In the genomic region with DNA sequence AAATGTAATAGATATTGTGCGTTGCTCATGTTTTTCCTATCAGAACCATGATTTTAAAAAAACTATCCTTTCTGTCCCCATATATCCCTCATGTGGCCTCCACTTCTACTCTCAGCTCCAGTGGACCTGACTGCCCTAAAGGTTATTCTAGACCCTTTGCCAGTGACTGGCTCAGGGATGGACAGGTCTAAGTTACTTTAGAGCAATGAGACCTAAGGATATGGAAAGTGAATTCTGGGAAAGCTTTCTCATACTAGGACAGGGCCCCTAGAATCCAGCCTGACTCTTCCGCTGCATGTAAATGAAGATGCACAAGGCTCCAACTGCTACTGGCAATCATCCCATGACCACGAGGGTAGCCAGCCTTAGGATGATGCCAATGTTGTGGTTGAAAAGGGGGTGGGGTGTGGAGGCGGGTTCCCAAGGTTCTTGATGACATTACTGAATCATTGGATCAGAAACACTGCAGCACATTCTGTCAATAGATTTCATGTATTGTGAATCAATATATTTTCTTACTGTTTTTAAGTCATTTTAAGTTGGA, we compare ENCODE assay signal across 15 cellular contexts. TPM values are rescaled to one million over a fixed set of nuclear protein-coding genes. Genes with fewer than 3 reads are reported as not detected.
A peak's percentile ranks its signal among the peaks of the same experiment; 100 is the strongest.
DNase-seq lines count a peak whose midpoint lies in the region; ATAC-seq and TF ChIP-seq lines count a peak whose summit lies in the region.
"Had no signal": no experiment of that assay in that cellular context is flagged by ENCODE, and none has a peak within 500 bp of the region (broad histone marks: within the 10 kb centered on the region; RNA-seq: fewer than 3 reads in every experiment).

No MANE protein-coding gene starts in this region.

- no peak overlapping the region for H3K4me3 Mint-ChIP-seq in activated naive CD8-positive, alpha-beta T cell treated with anti-CD3 and anti-CD28 coated beads for 36 hours
- no peak overlapping the region for H3K4me3 Mint-ChIP-seq in activated naive CD8-positive, alpha-beta T cell treated with anti-CD3 and anti-CD28 coated beads, Interleukin-2, amount 50 U/mL, for 24 hours
- H3K4me3 Mint-ChIP-seq in type B pancreatic cell, result no peak overlapping the region
- H3K4me3 Mint-ChIP-seq: activated T-helper 1 cell treated with anti-CD3 and anti-CD28 coated beads, Interleukin-12 subunit alpha, Interleukin-12 subunit beta, Interleukin-2, Interleukin-4 antibody, amounts not matched to agents 30 ng/mL and 10 ng/mL and 1 ng/mL, durations not matched to agents 14 hours and 24 hours and 36 hours; T-cell had no signal

- H3K27ac Mint-ChIP-seq in activated naive CD8-positive, alpha-beta T cell treated with anti-CD3 and anti-CD28 coated beads for 36 hours, result peak overlapping the region; percentile 21
- H3K27ac Mint-ChIP-seq in activated naive CD8-positive, alpha-beta T cell treated with anti-CD3 and anti-CD28 coated beads, Interleukin-2, amount 50 U/mL, for 24 hours, result no peak overlapping the region
- peak overlapping the region; percentile 21 for H3K27ac Mint-ChIP-seq in type B pancreatic cell
- H3K27ac Mint-ChIP-seq: activated T-helper 1 cell treated with anti-CD3 and anti-CD28 coated beads, Interleukin-12 subunit alpha, Interleukin-12 subunit beta, Interleukin-2, Interleukin-4 antibody, amounts not matched to agents 30 ng/mL and 10 ng/mL and 1 ng/mL, durations not matched to agents 14 hours and 24 hours and 36 hours had no signal

- H3K4me1 Mint-ChIP-seq in activated naive CD8-positive, alpha-beta T cell treated with anti-CD3 and anti-CD28 coated beads for 36 hours, result peaks cover 3% of the 10 kb centered on the region
- H3K4me1 Mint-ChIP-seq in activated naive CD8-positive, alpha-beta T cell treated with anti-CD3 and anti-CD28 coated beads, Interleukin-2, amount 50 U/mL, for 24 hours, result peaks cover 2% of the 10 kb centered on the region
- H3K4me1 Mint-ChIP-seq in type B pancreatic cell (ENCODE audit: unreplicated experiment), result no peaks in the 10 kb centered on the region

- no peak for TF ChIP-seq CTCF in type B pancreatic cell (conservative IDR thresholded peaks at IDR 0.05)

- H3K9me3 Mint-ChIP-seq in activated naive CD8-positive, alpha-beta T cell treated with anti-CD3 and anti-CD28 coated beads for 36 hours, result no peaks in the 10 kb centered on the region
- H3K9me3 Mint-ChIP-seq in activated naive CD8-positive, alpha-beta T cell treated with anti-CD3 and anti-CD28 coated beads, Interleukin-2, amount 50 U/mL, for 24 hours, result no peaks in the 10 kb centered on the region
- no peaks in the 10 kb centered on the region for H3K9me3 Mint-ChIP-seq in type B pancreatic cell
- H3K9me3 Mint-ChIP-seq: activated T-helper 1 cell treated with anti-CD3 and anti-CD28 coated beads, Interleukin-12 subunit alpha, Interleukin-12 subunit beta, Interleukin-2, Interleukin-4 antibody, amounts not matched to agents 30 ng/mL and 10 ng/mL and 1 ng/mL, durations not matched to agents 14 hours and 24 hours and 36 hours; T-cell had no signal

- no peak for DNase-seq in activated naive CD8-positive, alpha-beta T cell treated with anti-CD3 and anti-CD28 coated beads for 36 hours
- DNase-seq in activated naive CD8-positive, alpha-beta T cell treated with anti-CD3 and anti-CD28 coated beads, Interleukin-2, amount 50 U/mL, for 24 hours, result no peak
- DNase-seq in amniotic epithelial cell (ENCODE audit: low read depth), result peak; percentile 31
- peak; percentile 36 to 95 (median 86) for DNase-seq in head of caudate nucleus
- DNase-seq in type B pancreatic cell (ENCODE audit: extremely low spot score, unreplicated experiment), result no peak
- no peak for DNase-seq in NCI-H2196 (lab: John Stamatoyannopoulos, UW; ENCODE audit: unreplicated experiment)
- no peak for DNase-seq in activated CD4-positive, CD25-positive, alpha-beta regulatory T cell (lab: John Stamatoyannopoulos, UW)
- DNase-seq: GM23248; mesenchymal stem cell; OCI-M1; stimulated activated CD4-positive, alpha-beta T cell treated with anti-CD3 and anti-CD28 coated beads, Interleukin-2, amount 100 ng/mL, for 24 hours; T-cell had no signal

- peaks cover 9% of the 10 kb centered on the region for H3K36me3 Mint-ChIP-seq in activated naive CD8-positive, alpha-beta T cell treated with anti-CD3 and anti-CD28 coated beads for 36 hours
- peaks cover 41% of the 10 kb centered on the region for H3K36me3 Mint-ChIP-seq in activated naive CD8-positive, alpha-beta T cell treated with anti-CD3 and anti-CD28 coated beads, Interleukin-2, amount 50 U/mL, for 24 hours (ENCODE audit: low read depth)
- H3K36me3 Mint-ChIP-seq in type B pancreatic cell, result peaks cover 13% of the 10 kb centered on the region

- ATAC-seq in activated naive CD8-positive, alpha-beta T cell treated with anti-CD3 and anti-CD28 coated beads, Interleukin-2, amount 50 U/mL, for 24 hours, result no peak
- no peak for ATAC-seq in HG03175 (IDR thresholded peaks at IDR 0.05; ENCODE audit: unreplicated experiment)
- ATAC-seq: GM12878, T-cell had no signal

- H3K27me3 Mint-ChIP-seq in activated naive CD8-positive, alpha-beta T cell treated with anti-CD3 and anti-CD28 coated beads for 36 hours, result no peaks in the 10 kb centered on the region
- H3K27me3 Mint-ChIP-seq in activated naive CD8-positive, alpha-beta T cell treated with anti-CD3 and anti-CD28 coated beads, Interleukin-2, amount 50 U/mL, for 24 hours, result no peaks in the 10 kb centered on the region
- H3K27me3 Mint-ChIP-seq in type B pancreatic cell, result no peaks in the 10 kb centered on the region
- H3K27me3 Mint-ChIP-seq: T-cell had no signal

- intact Hi-C loops in head of caudate nucleus (cut with DNase I), result no loop called here

RNA-seq across cellular contexts. Expression of a gene that starts 21.3 kb away (rescaled TPM):
- total RNA-seq in activated naive CD8-positive, alpha-beta T cell treated with anti-CD3 and anti-CD28 coated beads for 36 hours, result 10 to 100 TPM; 20.6 to 20.8 TPM
- total RNA-seq in type B pancreatic cell (ENCODE audit: low replicate concordance), result 9.9 and 14.5 TPM in 2 replicates

RNA-seq across cellular contexts. Expression of a gene that starts 22.9 kb away (rescaled TPM):
- total RNA-seq in activated naive CD8-positive, alpha-beta T cell treated with anti-CD3 and anti-CD28 coated beads for 36 hours, result 10 to 100 TPM; 10.1 TPM
- total RNA-seq in type B pancreatic cell (ENCODE audit: low replicate concordance), result 7.0 and 11.0 TPM in 2 replicates

RNA-seq across cellular contexts. Expression of a gene that starts 23.0 kb away (rescaled TPM):
- 10 to 100 TPM; 36.5 to 37.4 TPM for total RNA-seq in activated naive CD8-positive, alpha-beta T cell treated with anti-CD3 and anti-CD28 coated beads for 36 hours
- total RNA-seq in type B pancreatic cell (ENCODE audit: low replicate concordance), result 20.4 and 22.2 TPM in 2 replicates

Comparison
In these comparisons a context has a peak if more than half of its experiments do, and no peak if none do; other contexts are left out.
1. DNase-seq: peak in amniotic epithelial cell (single experiment) and head of caudate nucleus (42 of 42); none in activated naive CD8-positive, alpha-beta T cell treated with anti-CD3 and anti-CD28 coated beads for 36 hours (single experiment), activated naive CD8-positive, alpha-beta T cell treated with anti-CD3 and anti-CD28 coated beads, Interleukin-2, amount 50 U/mL, for 24 hours (single experiment), type B pancreatic cell (single experiment), NCI-H2196 (single experiment) and activated CD4-positive, CD25-positive, alpha-beta regulatory T cell (0 of 4).